ENCODE assay signal across 15 cellular contexts in the genomic region with DNA sequence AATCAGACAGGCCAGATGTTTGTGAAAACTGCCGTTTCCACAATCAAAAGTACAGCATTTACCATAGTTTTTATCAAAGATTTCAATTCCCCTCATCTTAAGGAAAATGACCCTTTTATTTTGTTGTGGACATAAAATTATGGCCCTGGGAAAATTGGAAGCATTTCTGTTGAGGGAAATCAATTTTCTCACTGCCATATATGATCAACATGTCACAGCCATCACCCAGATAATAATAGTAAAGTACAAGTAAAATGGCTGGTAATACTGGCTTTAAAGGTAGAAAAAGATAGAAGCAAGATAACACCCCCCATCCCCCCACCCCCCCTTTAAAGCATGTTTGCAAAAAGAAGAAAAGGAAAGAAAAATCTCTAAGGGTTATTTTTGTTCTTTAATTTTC.
DNase-seq lines count a peak whose midpoint lies in the region; ATAC-seq, FAIRE-seq and TF ChIP-seq lines count a peak whose summit lies in the region.
"Had no signal": no experiment of that assay in that cellular context is flagged by ENCODE, and none has a peak within 500 bp of the region (broad histone marks: within the 10 kb centered on the region; RNA-seq: fewer than 3 reads in every experiment).

No MANE protein-coding gene starts in this region.

- peak overlapping the region; percentile 26 for H3K4me3 ChIP-seq in endodermal cell (ENCODE audit: low read length)
- no peak overlapping the region for H3K4me3 ChIP-seq in right lobe of liver
- H3K4me3 ChIP-seq in testis = no peak overlapping the region

- H3K36me3 ChIP-seq in endodermal cell (ENCODE audit: control insufficient read depth, insufficient read depth, low read length) (no peaks in the 10 kb centered on the region), right lobe of liver (no peaks in the 10 kb centered on the region), testis (ENCODE audit: low read depth, missing control alignments) (no peaks in the 10 kb centered on the region)

- intact Hi-C loops in right lobe of liver (cut with DNase I) (no loop called here), testis (cut with DNase I; ENCODE audit: low total_unique reads) (no loop called here), Right ventricle myocardium superior (cut with DNase I) (no loop called here)

- peaks cover 14% of the 10 kb centered on the region for H3K4me1 ChIP-seq in endodermal cell (ENCODE audit: control insufficient read depth, insufficient read depth, low read length)
- H3K4me1 ChIP-seq in right lobe of liver = peaks cover 0 to 59% (median 29%) of the 10 kb centered on the region in 4 donors
- H3K4me1 ChIP-seq in testis = peaks cover 11% of the 10 kb centered on the region

- H3K27ac ChIP-seq in endodermal cell (ENCODE audit: low read depth, low read length) (no peak overlapping the region), right lobe of liver (peak overlapping the region; percentile 73 to 93 (median 74)), testis (peak overlapping the region; percentile 68 to 71)

- H3K9me3 ChIP-seq in endodermal cell (ENCODE audit: control insufficient read depth, low read length) = no peaks in the 10 kb centered on the region
- H3K9me3 ChIP-seq in right lobe of liver = no peaks in the 10 kb centered on the region
- no peaks in the 10 kb centered on the region for H3K9me3 ChIP-seq in testis

- no peaks in the 10 kb centered on the region for H3K27me3 ChIP-seq in endodermal cell (ENCODE audit: control insufficient read depth, insufficient read depth, low read length, poor library complexity, severe bottlenecking)
- no peaks in the 10 kb centered on the region for H3K27me3 ChIP-seq in right lobe of liver
- no peaks in the 10 kb centered on the region for H3K27me3 ChIP-seq in testis

- DNase-seq in NCI-H2227 treated with DMSO at 0.1 percent for 48 hours (lab: John Stamatoyannopoulos, UW) = peak; percentile 94
- no peak for DNase-seq in endodermal cell
- no peak for DNase-seq in right lobe of liver
- no peak for DNase-seq in testis
- DNase-seq in Right ventricle myocardium superior = no peak
- no peak for DNase-seq in RCC 7860 (ENCODE audit: low spot score)
- no peak for DNase-seq in putamen (ENCODE audit: low spot score)
- DNase-seq: C1 segment of cervical spinal cord; Calu3; CD4-positive, alpha-beta T cell; DMS 273 treated with DMSO at 0.1 percent for 48 hours had no signal

- no peak overlapping the region for H3K9ac ChIP-seq in endodermal cell (ENCODE audit: extremely low read depth, low read length, poor library complexity, severe bottlenecking)

- TF ChIP-seq CTCF in endodermal cell (conservative IDR thresholded peaks at IDR 0.05) (no peak), right lobe of liver (IDR thresholded peaks at IDR 0.05) (no peak), testis (IDR thresholded peaks at IDR 0.05) (no peak)

- H3K4me3 Mint-ChIP-seq in endodermal cell = no peak overlapping the region
- H3K4me3 Mint-ChIP-seq: B cell; CD4-positive, alpha-beta T cell had no signal

- no peaks in the 10 kb centered on the region for H3K36me3 Mint-ChIP-seq in endodermal cell (ENCODE audit: low read depth)

- no peak for FAIRE-seq in RCC 7860 (lab: Jason Lieb, UNC)
- FAIRE-seq: A204.1, H54 had no signal

- H3K9me3 Mint-ChIP-seq in endodermal cell = no peaks in the 10 kb centered on the region
- H3K9me3 Mint-ChIP-seq: CD4-positive, alpha-beta T cell had no signal

- peak overlapping the region; percentile 53 for H3K27ac Mint-ChIP-seq in endodermal cell
- H3K27ac Mint-ChIP-seq: B cell; CD4-positive, alpha-beta T cell had no signal

- 65% methylated on average over 1 of the region's 1 CpG; no CpG with 5 or more reads in 1 of the 2 experiments for WGBS in endodermal cell (ENCODE audit: insufficient coverage in 1 of 2, insufficient read length in 1 of 2), 2 experiments
- WGBS in right lobe of liver (ENCODE audit: insufficient coverage, low coverage, low lambda C conversion rate, missing lambda C conversion rate) = 0% methylated on average over 1 of the region's 1 CpG
- WGBS in testis, 2 donors = 67% methylated on average over 1 of the region's 1 CpG

- H3K27me3 Mint-ChIP-seq in endodermal cell (ENCODE audit: insufficient read depth) = peaks cover 7% of the 10 kb centered on the region
- H3K27me3 Mint-ChIP-seq: B cell had no signal

- ATAC-seq in right lobe of liver = no peak
- no peak for ATAC-seq in Right ventricle myocardium superior (ENCODE audit: poor library complexity)
- ATAC-seq: HCT116 had no signal

- H3K4me1 Mint-ChIP-seq in endodermal cell = peaks cover 37% of the 10 kb centered on the region
- H3K4me1 Mint-ChIP-seq: B cell had no signal

- no peak for TF ChIP-seq POLR2A in right lobe of liver (IDR thresholded peaks at IDR 0.05)
- no peak for TF ChIP-seq POLR2A in testis (IDR thresholded peaks at IDR 0.05)
